23 cellular contexts compared by ENCODE assay signal in the genomic region with DNA sequence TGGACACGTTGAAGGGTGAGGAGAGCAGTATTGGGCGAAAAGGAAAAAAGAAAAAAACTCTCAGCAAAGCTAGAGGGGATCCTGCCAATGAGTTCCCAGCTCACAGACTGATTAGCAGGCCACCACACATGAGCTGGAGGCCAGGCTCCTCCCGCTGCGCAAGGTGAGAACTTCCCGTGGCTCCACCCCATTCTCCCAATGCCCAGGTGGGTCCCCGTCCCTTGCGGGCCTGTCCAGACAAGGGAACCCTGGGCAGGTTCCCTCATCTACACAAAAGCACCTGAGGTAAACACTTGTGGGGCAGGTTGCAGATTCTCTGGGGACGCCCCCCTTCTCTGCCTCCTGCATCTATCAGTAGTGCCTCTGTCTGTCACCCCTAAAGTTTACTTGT. TPM values are rescaled to one million over a fixed set of nuclear protein-coding genes. Genes with fewer than 3 reads are reported as not detected.
"Had no signal": no experiment of that assay in that cellular context is flagged by ENCODE, and none has a peak within 500 bp of the region (broad histone marks: within the 10 kb centered on the region; RNA-seq: fewer than 3 reads in every experiment).

No MANE protein-coding gene starts in this region.

- H3K27me3 Mint-ChIP-seq: activated B cell treated with CpG ODN at 0.5 μM for 24 hours; activated CD4-positive, alpha-beta memory T cell treated with anti-CD3 and anti-CD28 coated beads for 36 hours; activated CD4-positive, alpha-beta T cell treated with anti-CD3 and anti-CD28 coated beads, Interleukin-2, amount 10 ng/mL, durations not matched to agents 24 days and 14 days; activated naive CD8-positive, alpha-beta T cell treated with anti-CD3 and anti-CD28 coated beads, Interleukin-2, amount 50 U/mL, for 24 hours; T-helper 17 cell had no signal

- H3K4me1 Mint-ChIP-seq: activated B cell treated with CpG ODN at 0.5 μM for 24 hours; activated CD4-positive, alpha-beta T cell treated with anti-CD3 and anti-CD28 coated beads, Interleukin-2, amount 10 ng/mL, durations not matched to agents 24 days and 14 days; activated naive CD8-positive, alpha-beta T cell treated with anti-CD3 and anti-CD28 coated beads, Interleukin-2, amount 50 U/mL, for 24 hours; brain; T-helper 17 cell had no signal

- FAIRE-seq: astrocyte had no signal

- ATAC-seq: activated naive CD4-positive, alpha-beta T cell treated with anti-CD3 and anti-CD28 coated beads, Interleukin-2, amount 50 U/mL, for 72 hours; activated naive CD8-positive, alpha-beta T cell treated with anti-CD3 and anti-CD28 coated beads, Interleukin-2, amount 50 U/mL, for 24 hours; activated T-cell treated with anti-CD3 and anti-CD28 coated beads, Interleukin-2, amount 50 U/mL, for 4 hours; T-helper 17 cell had no signal

- DNase-seq: activated B cell treated with CpG ODN at 0.5 μM for 24 hours; activated CD4-positive, alpha-beta memory T cell treated with anti-CD3 and anti-CD28 coated beads for 36 hours; activated CD4-positive, alpha-beta T cell treated with anti-CD3 and anti-CD28 coated beads for 1 hour; activated CD4-positive, alpha-beta T cell treated with anti-CD3 and anti-CD28 coated beads, Interleukin-2, amount 10 ng/mL, durations not matched to agents 24 days and 14 days; activated CD8-positive, alpha-beta memory T cell treated with anti-CD3 and anti-CD28 coated beads for 24 hours; activated effector memory CD4-positive, alpha-beta T cell treated with anti-CD3 and anti-CD28 coated beads, Interleukin-2, amount 50 U/mL, for 16 hours; activated naive CD4-positive, alpha-beta T cell treated with Interleukin-2 at 50 U/mL for 16 hours; activated naive CD8-positive, alpha-beta T cell treated with anti-CD3 and anti-CD28 coated beads, Interleukin-2, amount 50 U/mL, for 24 hours; activated T-cell treated with anti-CD3 and anti-CD28 coated beads, Interleukin-2, amount 50 U/mL, for 4 hours; amniotic stem cell; MM.1S; NCI-H1105; NCI-H1436; NCI-H187; NCI-H2081; NCI-H446; NCI-H524; SHP77 treated with DMSO at 0.1 percent for 48 hours; T-helper 17 cell; T-helper 9 cell had no signal

- H3K27ac Mint-ChIP-seq: activated B cell treated with CpG ODN at 0.5 μM for 24 hours; activated CD4-positive, alpha-beta memory T cell treated with anti-CD3 and anti-CD28 coated beads for 36 hours; activated CD4-positive, alpha-beta T cell treated with anti-CD3 and anti-CD28 coated beads, Interleukin-2, amount 10 ng/mL, durations not matched to agents 24 days and 14 days; activated naive CD8-positive, alpha-beta T cell treated with anti-CD3 and anti-CD28 coated beads, Interleukin-2, amount 50 U/mL, for 24 hours; T-helper 17 cell had no signal

- H3K4me3 Mint-ChIP-seq: activated B cell treated with CpG ODN at 0.5 μM for 24 hours; activated CD4-positive, alpha-beta memory T cell treated with anti-CD3 and anti-CD28 coated beads for 36 hours; activated CD4-positive, alpha-beta T cell treated with anti-CD3 and anti-CD28 coated beads, Interleukin-2, amount 10 ng/mL, durations not matched to agents 24 days and 14 days; activated naive CD8-positive, alpha-beta T cell treated with anti-CD3 and anti-CD28 coated beads, Interleukin-2, amount 50 U/mL, for 24 hours; activated T-cell treated with anti-CD3 and anti-CD28 coated beads, Interleukin-2, amount 50 U/mL, for 4 hours; brain; T-helper 17 cell had no signal

RNA-seq across cellular contexts. Expression of gene PKDREJ, which starts 59.6 kb away (rescaled TPM):
- total RNA-seq: activated B cell treated with CpG ODN at 0.5 μM for 24 hours; activated CD4-positive, alpha-beta memory T cell treated with anti-CD3 and anti-CD28 coated beads for 36 hours; activated CD4-positive, alpha-beta T cell treated with anti-CD3 and anti-CD28 coated beads, Interleukin-2, amount 10 ng/mL, durations not matched to agents 24 days and 14 days; activated T-cell treated with anti-CD3 and anti-CD28 coated beads, Interleukin-2, amount 50 U/mL, for 4 hours; astrocyte; T-helper 17 cell had no signal
